In genomic region chr11:17384002-17384511, GRCh38 we compare ENCODE assay signal across 1 cellular context.
TF ChIP-seq lines count a peak whose summit lies in the region.

No MANE protein-coding gene starts in this region.

TF ChIP-seq in endothelial cell of umbilical vein, 7 proteins besides CTCF, POLR2A, EP300 and RAD21:
- TF ChIP-seq POLR2AphosphoS5 (IDR thresholded peaks at IDR 0.05; ENCODE audit: insufficient read depth, low read depth, low read length) (no peak), GATA2 (IDR thresholded peaks at IDR 0.05; ENCODE audit: insufficient read depth, insufficient read length, low read depth, low read length) (no peak), JUN (IDR thresholded peaks at IDR 0.05; ENCODE audit: borderline replicate concordance, insufficient read depth, insufficient read length, low read depth) (no peak), EZH2 (IDR thresholded peaks at IDR 0.05; ENCODE audit: borderline replicate concordance, low read depth, low read length, severe bottlenecking) (no peak), MAX (IDR thresholded peaks at IDR 0.05; ENCODE audit: insufficient read depth, insufficient read length) (no peak), MYC (IDR thresholded peaks at IDR 0.05; ENCODE audit: low read depth, low read length) (no peak), FOS (IDR thresholded peaks at IDR 0.05; ENCODE audit: borderline replicate concordance, insufficient read depth, low read length) (no peak)
